ENCODE assay signal across 22 cellular contexts in the genomic region with DNA sequence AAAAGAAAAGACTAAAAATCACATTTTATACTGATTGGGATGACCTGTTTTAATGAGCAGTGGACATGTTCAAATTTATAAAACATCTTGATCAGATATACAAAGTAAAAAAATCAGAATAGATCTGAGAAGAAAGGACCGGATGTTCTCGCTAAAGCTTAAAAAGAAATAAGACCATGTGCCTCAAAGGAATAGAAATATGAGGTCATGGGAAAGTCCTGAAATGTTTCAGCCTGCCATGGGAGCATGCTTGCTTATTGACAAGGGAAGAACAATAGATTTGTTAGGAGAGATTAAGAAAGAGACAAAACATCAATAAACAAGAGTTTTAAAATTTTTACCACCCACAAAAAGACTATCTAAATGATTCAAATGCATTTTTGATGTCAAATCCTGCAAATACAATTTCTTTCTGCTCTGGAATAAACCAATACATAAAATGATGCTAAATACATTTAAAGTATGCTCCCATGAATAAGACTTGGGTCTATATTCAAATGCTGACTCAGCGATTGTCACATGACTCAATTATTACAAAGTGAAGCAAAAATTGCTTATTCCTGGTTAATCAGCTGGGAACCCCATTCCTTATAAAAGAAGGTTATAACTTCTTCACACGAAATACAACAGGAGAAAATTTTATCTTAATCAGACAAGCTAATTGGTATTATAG.
"Had no signal": no experiment of that assay in that cellular context is flagged by ENCODE, and none has a peak within 500 bp of the region (broad histone marks: within the 10 kb centered on the region; RNA-seq: fewer than 3 reads in every experiment).

No MANE protein-coding gene starts in this region.

- H3K27me3 ChIP-seq: colonic mucosa, foreskin keratinocyte, hepatocyte, neural progenitor cell, ovary, spleen, testis, tibial nerve, upper lobe of right lung had no signal

- H3K9me3 ChIP-seq: colonic mucosa, ovary, spleen, testis, upper lobe of right lung had no signal

- H3K4me3 ChIP-seq: colonic mucosa, hepatocyte, lung, neural progenitor cell, ovary, spleen, testis, tibial nerve, upper lobe of right lung had no signal

- H3K27ac ChIP-seq: colonic mucosa, foreskin keratinocyte, hepatocyte, neural progenitor cell, ovary, spleen, testis, tibial nerve, upper lobe of right lung had no signal

- ATAC-seq: left cardiac atrium; natural killer cell treated with Interleukin-12 subunit alpha and Interleukin-12 subunit beta and Interleukin-15 and Interleukin-18, amount 100 ng/mL, for 72 hours had no signal

- H3K4me1 ChIP-seq: colonic mucosa, foreskin keratinocyte, neural progenitor cell, spleen, testis, upper lobe of right lung had no signal

- H3K4me2 ChIP-seq: hepatocyte, neural progenitor cell had no signal

- H3K36me3 ChIP-seq: colonic mucosa, neural progenitor cell, ovary, spleen, tibial nerve, upper lobe of right lung had no signal

- H2AFZ ChIP-seq: hepatocyte, neural progenitor cell had no signal

- FAIRE-seq: kidney had no signal

- H3K9ac ChIP-seq: neural progenitor cell had no signal

- DNase-seq: colonic mucosa; dermis blood vessel endothelial cell; kidney; left cardiac atrium; mesenchymal stem cell; midbrain; nucleus accumbens; ovary; right cardiac atrium; spleen; stimulated activated CD4-positive, alpha-beta T cell treated with anti-CD3 and anti-CD28 coated beads, Interleukin-15, amount 100 ng/mL, for 24 hours; stimulated activated CD4-positive, alpha-beta T cell treated with anti-CD3 and anti-CD28 coated beads, Interleukin-1b, Interleukin-23, amount 100 ng/mL, for 48 hours; stimulated activated CD4-positive, alpha-beta T cell treated with anti-CD3 and anti-CD28 coated beads, Interleukin-4, amount 100 ng/mL, for 4 hours; stimulated activated naive CD8-positive, alpha-beta T cell treated with anti-CD3 and anti-CD28 coated beads, Interleukin-15, amount 100 ng/mL, for 72 hours; upper lobe of right lung had no signal

- H3K79me2 ChIP-seq: hepatocyte had no signal
